ENCODE assay signal across 1 cellular context in genomic region chr4:1346781-1347409, GRCh38.
A peak's percentile ranks its signal among the peaks of the same experiment; 100 is the strongest.
TF ChIP-seq lines count a peak whose summit lies in the region.

Gene UVSSA (plus strand): TSS chr4:1347208. CDS start chr4:1348092, 884 bp downstream.

TF ChIP-seq in GM12878, 131 proteins besides CTCF, POLR2A, EP300 and RAD21 (continued from another document and continues in another):
- TF ChIP-seq USF1 (IDR thresholded peaks at IDR 0.05; ENCODE audit: borderline replicate concordance, extremely low read length, insufficient read depth, low read depth, low read length) (peak; percentile 94), ZNF217 (IDR thresholded peaks at IDR 0.05) (no peak; the same call in 1 of the 2 replicates), GABPA (IDR thresholded peaks at IDR 0.05; ENCODE audit: low read depth) (peak; percentile 80), BHLHE40 (IDR thresholded peaks at IDR 0.05; ENCODE audit: borderline replicate concordance in 1 of 2, low read depth in 2 of 2, low read length in 1 of 2) (peak; percentile 91 to 96), HDGF (IDR thresholded peaks at IDR 0.05) (peak; percentile 97), BACH1 (IDR thresholded peaks at IDR 0.05; ENCODE audit: borderline replicate concordance) (peak; percentile 84; the same call in 1 of the 2 replicates), RAD51 (IDR thresholded peaks at IDR 0.05) (peak; percentile 96), CHD2 (IDR thresholded peaks at IDR 0.05; ENCODE audit: borderline replicate concordance, low read depth, low read length) (peak; percentile 66; the same call in 1 of the 2 replicates), SP1 (IDR thresholded peaks at IDR 0.05; ENCODE audit: low read depth, low read length) (peak; percentile 79), STAT1 (conservative IDR thresholded peaks at IDR 0.05) (no peak), NRF1 (conservative IDR thresholded peaks at IDR 0.05; ENCODE audit: low read depth, low read length) (peak; percentile 73), NR2C1 (IDR thresholded peaks at IDR 0.05) (peak; percentile 69), HCFC1 (IDR thresholded peaks at IDR 0.05; ENCODE audit: low read length) (peak; percentile 50; the same call in 1 of the 2 replicates), MTA2 (IDR thresholded peaks at IDR 0.05; ENCODE audit: low read depth) (no peak), ZBTB33 (IDR thresholded peaks at IDR 0.05) (no peak), ZNF207 (IDR thresholded peaks at IDR 0.05; ENCODE audit: borderline replicate concordance) (peak; percentile 95; the same call in 1 of the 2 replicates), PKNOX1 (IDR thresholded peaks at IDR 0.05) (peak; percentile 51), CREB1 (IDR thresholded peaks at IDR 0.05; ENCODE audit: low read depth) (peak; percentile 81), BMI1 (IDR thresholded peaks at IDR 0.05; ENCODE audit: borderline replicate concordance) (peak; percentile 86; the same call in 1 of the 2 replicates), E4F1 (IDR thresholded peaks at IDR 0.05; ENCODE audit: borderline replicate concordance, partially characterized antibody) (peak; percentile 42), DPF2 (IDR thresholded peaks at IDR 0.05) (peak; percentile 82; the same call in 1 of the 2 replicates), RUNX3 (IDR thresholded peaks at IDR 0.05; ENCODE audit: low read length) (peak; percentile 51; the same call in 1 of the 2 replicates), MXI1 (IDR thresholded peaks at IDR 0.05; ENCODE audit: low read depth, low read length) (peak; percentile 73), ASH2L (IDR thresholded peaks at IDR 0.05; ENCODE audit: borderline replicate concordance, low read depth) (no peak), NR2F1 (conservative IDR thresholded peaks at IDR 0.05) (peak; percentile 85), ELK1 (IDR thresholded peaks at IDR 0.05; ENCODE audit: low read depth, low read length) (peak; percentile 35), ATF7 (IDR thresholded peaks at IDR 0.05; ENCODE audit: low read depth) (peak; percentile 62)
- TF ChIP-seq, protein P1, sequence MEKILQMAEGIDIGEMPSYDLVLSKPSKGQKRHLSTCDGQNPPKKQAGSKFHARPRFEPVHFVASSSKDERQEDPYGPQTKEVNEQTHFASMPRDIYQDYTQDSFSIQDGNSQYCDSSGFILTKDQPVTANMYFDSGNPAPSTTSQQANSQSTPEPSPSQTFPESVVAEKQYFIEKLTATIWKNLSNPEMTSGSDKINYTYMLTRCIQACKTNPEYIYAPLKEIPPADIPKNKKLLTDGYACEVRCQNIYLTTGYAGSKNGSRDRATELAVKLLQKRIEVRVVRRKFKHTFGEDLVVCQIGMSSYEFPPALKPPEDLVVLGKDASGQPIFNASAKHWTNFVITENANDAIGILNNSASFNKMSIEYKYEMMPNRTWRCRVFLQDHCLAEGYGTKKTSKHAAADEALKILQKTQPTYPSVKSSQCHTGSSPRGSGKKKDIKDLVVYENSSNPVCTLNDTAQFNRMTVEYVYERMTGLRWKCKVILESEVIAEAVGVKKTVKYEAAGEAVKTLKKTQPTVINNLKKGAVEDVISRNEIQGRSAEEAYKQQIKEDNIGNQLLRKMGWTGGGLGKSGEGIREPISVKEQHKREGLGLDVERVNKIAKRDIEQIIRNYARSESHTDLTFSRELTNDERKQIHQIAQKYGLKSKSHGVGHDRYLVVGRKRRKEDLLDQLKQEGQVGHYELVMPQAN (conservative IDR thresholded peaks at IDR 0.05) = no peak
- TF ChIP-seq, protein P2, sequence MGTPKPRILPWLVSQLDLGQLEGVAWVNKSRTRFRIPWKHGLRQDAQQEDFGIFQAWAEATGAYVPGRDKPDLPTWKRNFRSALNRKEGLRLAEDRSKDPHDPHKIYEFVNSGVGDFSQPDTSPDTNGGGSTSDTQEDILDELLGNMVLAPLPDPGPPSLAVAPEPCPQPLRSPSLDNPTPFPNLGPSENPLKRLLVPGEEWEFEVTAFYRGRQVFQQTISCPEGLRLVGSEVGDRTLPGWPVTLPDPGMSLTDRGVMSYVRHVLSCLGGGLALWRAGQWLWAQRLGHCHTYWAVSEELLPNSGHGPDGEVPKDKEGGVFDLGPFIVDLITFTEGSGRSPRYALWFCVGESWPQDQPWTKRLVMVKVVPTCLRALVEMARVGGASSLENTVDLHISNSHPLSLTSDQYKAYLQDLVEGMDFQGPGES (IDR thresholded peaks at IDR 0.05) = no peak
- TF ChIP-seq, protein P3, sequence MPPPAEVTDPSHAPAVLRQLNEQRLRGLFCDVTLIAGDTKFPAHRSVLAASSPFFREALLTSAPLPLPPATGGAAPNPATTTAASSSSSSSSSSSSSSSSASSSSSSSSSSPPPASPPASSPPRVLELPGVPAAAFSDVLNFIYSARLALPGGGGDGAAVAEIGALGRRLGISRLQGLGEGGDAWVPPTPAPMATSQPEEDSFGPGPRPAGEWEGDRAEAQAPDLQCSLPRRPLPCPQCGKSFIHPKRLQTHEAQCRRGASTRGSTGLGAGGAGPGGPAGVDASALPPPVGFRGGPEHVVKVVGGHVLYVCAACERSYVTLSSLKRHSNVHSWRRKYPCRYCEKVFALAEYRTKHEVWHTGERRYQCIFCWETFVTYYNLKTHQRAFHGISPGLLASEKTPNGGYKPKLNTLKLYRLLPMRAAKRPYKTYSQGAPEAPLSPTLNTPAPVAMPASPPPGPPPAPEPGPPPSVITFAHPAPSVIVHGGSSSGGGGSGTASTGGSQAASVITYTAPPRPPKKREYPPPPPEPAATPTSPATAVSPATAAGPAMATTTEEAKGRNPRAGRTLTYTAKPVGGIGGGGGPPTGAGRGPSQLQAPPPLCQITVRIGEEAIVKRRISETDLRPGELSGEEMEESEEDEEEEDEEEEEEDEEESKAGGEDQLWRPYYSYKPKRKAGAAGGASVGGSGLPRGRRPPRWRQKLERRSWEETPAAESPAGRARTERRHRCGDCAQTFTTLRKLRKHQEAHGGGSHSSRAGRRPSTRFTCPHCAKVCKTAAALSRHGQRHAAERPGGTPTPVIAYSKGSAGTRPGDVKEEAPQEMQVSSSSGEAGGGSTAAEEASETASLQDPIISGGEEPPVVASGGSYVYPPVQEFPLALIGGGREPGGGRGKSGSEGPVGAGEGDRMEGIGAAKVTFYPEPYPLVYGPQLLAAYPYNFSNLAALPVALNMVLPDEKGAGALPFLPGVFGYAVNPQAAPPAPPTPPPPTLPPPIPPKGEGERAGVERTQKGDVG (CRISPR knock-in tag; IDR thresholded peaks at IDR 0.05) = no peak
- TF ChIP-seq, protein P4, sequence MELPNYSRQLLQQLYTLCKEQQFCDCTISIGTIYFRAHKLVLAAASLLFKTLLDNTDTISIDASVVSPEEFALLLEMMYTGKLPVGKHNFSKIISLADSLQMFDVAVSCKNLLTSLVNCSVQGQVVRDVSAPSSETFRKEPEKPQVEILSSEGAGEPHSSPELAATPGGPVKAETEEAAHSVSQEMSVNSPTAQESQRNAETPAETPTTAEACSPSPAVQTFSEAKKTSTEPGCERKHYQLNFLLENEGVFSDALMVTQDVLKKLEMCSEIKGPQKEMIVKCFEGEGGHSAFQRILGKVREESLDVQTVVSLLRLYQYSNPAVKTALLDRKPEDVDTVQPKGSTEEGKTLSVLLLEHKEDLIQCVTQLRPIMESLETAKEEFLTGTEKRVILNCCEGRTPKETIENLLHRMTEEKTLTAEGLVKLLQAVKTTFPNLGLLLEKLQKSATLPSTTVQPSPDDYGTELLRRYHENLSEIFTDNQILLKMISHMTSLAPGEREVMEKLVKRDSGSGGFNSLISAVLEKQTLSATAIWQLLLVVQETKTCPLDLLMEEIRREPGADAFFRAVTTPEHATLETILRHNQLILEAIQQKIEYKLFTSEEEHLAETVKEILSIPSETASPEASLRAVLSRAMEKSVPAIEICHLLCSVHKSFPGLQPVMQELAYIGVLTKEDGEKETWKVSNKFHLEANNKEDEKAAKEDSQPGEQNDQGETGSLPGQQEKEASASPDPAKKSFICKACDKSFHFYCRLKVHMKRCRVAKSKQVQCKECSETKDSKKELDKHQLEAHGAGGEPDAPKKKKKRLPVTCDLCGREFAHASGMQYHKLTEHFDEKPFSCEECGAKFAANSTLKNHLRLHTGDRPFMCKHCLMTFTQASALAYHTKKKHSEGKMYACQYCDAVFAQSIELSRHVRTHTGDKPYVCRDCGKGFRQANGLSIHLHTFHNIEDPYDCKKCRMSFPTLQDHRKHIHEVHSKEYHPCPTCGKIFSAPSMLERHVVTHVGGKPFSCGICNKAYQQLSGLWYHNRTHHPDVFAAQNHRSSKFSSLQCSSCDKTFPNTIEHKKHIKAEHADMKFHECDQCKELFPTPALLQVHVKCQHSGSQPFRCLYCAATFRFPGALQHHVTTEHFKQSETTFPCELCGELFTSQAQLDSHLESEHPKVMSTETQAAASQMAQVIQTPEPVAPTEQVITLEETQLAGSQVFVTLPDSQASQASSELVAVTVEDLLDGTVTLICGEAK (IDR thresholded peaks at IDR 0.05; ENCODE audit: borderline replicate concordance) = peak; percentile 81; the same call in 1 of the 2 replicates
- TF ChIP-seq, protein P5, sequence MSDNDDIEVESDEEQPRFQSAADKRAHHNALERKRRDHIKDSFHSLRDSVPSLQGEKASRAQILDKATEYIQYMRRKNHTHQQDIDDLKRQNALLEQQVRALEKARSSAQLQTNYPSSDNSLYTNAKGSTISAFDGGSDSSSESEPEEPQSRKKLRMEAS (IDR thresholded peaks at IDR 0.05; ENCODE audit: low read depth, low read length) = peak; percentile 83; the same call in 1 of the 2 replicates
- TF ChIP-seq, protein P6, sequence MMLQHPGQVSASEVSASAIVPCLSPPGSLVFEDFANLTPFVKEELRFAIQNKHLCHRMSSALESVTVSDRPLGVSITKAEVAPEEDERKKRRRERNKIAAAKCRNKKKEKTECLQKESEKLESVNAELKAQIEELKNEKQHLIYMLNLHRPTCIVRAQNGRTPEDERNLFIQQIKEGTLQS (IDR thresholded peaks at IDR 0.05; ENCODE audit: borderline replicate concordance, extremely low read depth, low read depth, low read length) = peak; percentile 80; the same call in 1 of the 2 replicates
- TF ChIP-seq, protein P7, sequence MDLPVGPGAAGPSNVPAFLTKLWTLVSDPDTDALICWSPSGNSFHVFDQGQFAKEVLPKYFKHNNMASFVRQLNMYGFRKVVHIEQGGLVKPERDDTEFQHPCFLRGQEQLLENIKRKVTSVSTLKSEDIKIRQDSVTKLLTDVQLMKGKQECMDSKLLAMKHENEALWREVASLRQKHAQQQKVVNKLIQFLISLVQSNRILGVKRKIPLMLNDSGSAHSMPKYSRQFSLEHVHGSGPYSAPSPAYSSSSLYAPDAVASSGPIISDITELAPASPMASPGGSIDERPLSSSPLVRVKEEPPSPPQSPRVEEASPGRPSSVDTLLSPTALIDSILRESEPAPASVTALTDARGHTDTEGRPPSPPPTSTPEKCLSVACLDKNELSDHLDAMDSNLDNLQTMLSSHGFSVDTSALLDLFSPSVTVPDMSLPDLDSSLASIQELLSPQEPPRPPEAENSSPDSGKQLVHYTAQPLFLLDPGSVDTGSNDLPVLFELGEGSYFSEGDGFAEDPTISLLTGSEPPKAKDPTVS (IDR thresholded peaks at IDR 0.05; ENCODE audit: low read depth, low read length) = no peak
